8 cellular contexts compared by ENCODE assay signal in genomic region chr6:15947436-15947835, GRCh38.
"Had no signal": no experiment of that assay in that cellular context is flagged by ENCODE, and none has a peak within 500 bp of the region (broad histone marks: within the 10 kb centered on the region; RNA-seq: fewer than 3 reads in every experiment).

No MANE protein-coding gene starts in this region.

- DNase-seq: GM23248, GOT3, H7, IMR-90, KG1 had no signal

- H3K27ac ChIP-seq: GM23248 had no signal

- ATAC-seq: HCT116 had no signal

- H3K4me3 ChIP-seq: GM23248, HAP-1, K562 had no signal

- H3K9me3 ChIP-seq: HAP-1 had no signal

- H3K36me3 ChIP-seq: HAP-1 had no signal
